In genomic region chr20:53931597-53931996, GRCh38 we compare ENCODE assay signal across 19 cellular contexts.
DNase-seq lines count a peak whose midpoint lies in the region; ATAC-seq and TF ChIP-seq lines count a peak whose summit lies in the region.
"Had no signal": no experiment of that assay in that cellular context is flagged by ENCODE, and none has a peak within 500 bp of the region (broad histone marks: within the 10 kb centered on the region; RNA-seq: fewer than 3 reads in every experiment).

No MANE protein-coding gene starts in this region.

- ATAC-seq in SK-N-SH treated with all-trans-retinoic acid at 6 μM for 48 hours (no peak), activated B cell treated with CpG ODN at 0.5 μM for 24 hours (ENCODE audit: low read depth) (no peak), HG02885 (IDR thresholded peaks at IDR 0.05; ENCODE audit: poor library complexity, unreplicated experiment) (no peak), HG03097 (IDR thresholded peaks at IDR 0.05; ENCODE audit: low FRiP score, unreplicated experiment) (no peak), HG03175 (IDR thresholded peaks at IDR 0.05; ENCODE audit: unreplicated experiment) (no peak)
- ATAC-seq: Right ventricle myocardium inferior had no signal

- TF ChIP-seq RAD21 in SK-N-SH (IDR thresholded peaks at IDR 0.05; ENCODE audit: low read length), result no peak

- H3K4me1 Mint-ChIP-seq in activated B cell treated with CpG ODN at 0.5 μM for 24 hours, result peaks cover 90% of the 10 kb centered on the region

- no peaks in the 10 kb centered on the region for H3K36me3 Mint-ChIP-seq in activated B cell treated with CpG ODN at 0.5 μM for 24 hours (ENCODE audit: low read depth)
- H3K36me3 Mint-ChIP-seq: CD4-positive, CD25-positive, alpha-beta regulatory T cell had no signal

- H3K4me3 ChIP-seq in SK-N-SH (ENCODE audit: low read depth in 2 of 2, low read length in 1 of 2) (no peak overlapping the region), MM.1S (ENCODE audit: low read length) (peak overlapping the region; percentile 19; the same call in 1 of the 2 replicates), smooth muscle cell (no peak overlapping the region)
- H3K4me3 ChIP-seq: Peyer's patch had no signal

- H3K36me3 ChIP-seq in SK-N-SH (replicated peaks in 1 of 2; ENCODE audit: control insufficient read depth in 1 of 2, insufficient read depth in 2 of 2, low read length in 1 of 2) (no peaks in the 10 kb centered on the region), MM.1S (replicated peaks; ENCODE audit: insufficient read depth, low read length) (no peaks in the 10 kb centered on the region), smooth muscle cell (ENCODE audit: low read depth) (no peaks in the 10 kb centered on the region)
- H3K36me3 ChIP-seq: Peyer's patch had no signal

- H3K9me3 Mint-ChIP-seq in activated B cell treated with CpG ODN at 0.5 μM for 24 hours, result no peaks in the 10 kb centered on the region

- H3K9me3 ChIP-seq in SK-N-SH (no peaks in the 10 kb centered on the region), MM.1S (replicated peaks; ENCODE audit: insufficient read depth, low read length) (no peaks in the 10 kb centered on the region), smooth muscle cell (replicated peaks; ENCODE audit: low read depth) (no peaks in the 10 kb centered on the region)
- H3K9me3 ChIP-seq: Peyer's patch had no signal

- no peaks in the 10 kb centered on the region for H3K9me2 ChIP-seq in SK-N-SH
- H3K9me2 ChIP-seq in MM.1S (replicated peaks; ENCODE audit: insufficient read depth, low read length), result no peaks in the 10 kb centered on the region

- no peak for TF ChIP-seq CTCF in SK-N-SH (IDR thresholded peaks at IDR 0.05)
- no peak for TF ChIP-seq CTCF in MM.1S (IDR thresholded peaks at IDR 0.05; ENCODE audit: low read length)
- no peak for TF ChIP-seq CTCF in activated B cell treated with CpG ODN at 0.5 μM for 24 hours (IDR thresholded peaks at IDR 0.05)
- TF ChIP-seq CTCF in smooth muscle cell (IDR thresholded peaks at IDR 0.05; ENCODE audit: borderline replicate concordance, insufficient read depth, poor library complexity, severe bottlenecking), result no peak

- H3K79me2 ChIP-seq in SK-N-SH (ENCODE audit: insufficient read depth), result no peaks in the 10 kb centered on the region
- H3K79me2 ChIP-seq in MM.1S (ENCODE audit: low read length), result no peaks in the 10 kb centered on the region
- no peaks in the 10 kb centered on the region for H3K79me2 ChIP-seq in smooth muscle cell (ENCODE audit: low read depth)

- no peak overlapping the region for H3K9ac ChIP-seq in SK-N-SH
- peak overlapping the region; percentile 70; the same call in 1 of the 2 replicates for H3K9ac ChIP-seq in MM.1S (ENCODE audit: low read length)
- H3K9ac ChIP-seq in smooth muscle cell (ENCODE audit: low read depth), result no peak overlapping the region

- H3K4me3 Mint-ChIP-seq in activated B cell treated with CpG ODN at 0.5 μM for 24 hours, result no peak overlapping the region
- H3K4me3 Mint-ChIP-seq: CD4-positive, CD25-positive, alpha-beta regulatory T cell had no signal

- no peak overlapping the region for H3K4me2 ChIP-seq in SK-N-SH
- peak overlapping the region; percentile 82 for H3K4me2 ChIP-seq in MM.1S (ENCODE audit: low read depth, low read length)
- no peak overlapping the region for H3K4me2 ChIP-seq in smooth muscle cell

- no peaks in the 10 kb centered on the region for H3K27me3 Mint-ChIP-seq in activated B cell treated with CpG ODN at 0.5 μM for 24 hours

- H3K4me1 ChIP-seq in SK-N-SH (ENCODE audit: control insufficient read depth in 1 of 2, insufficient read depth in 2 of 2, low read depth in 1 of 2, low read length in 1 of 2), result peaks cover 0 to 20% of the 10 kb centered on the region in 2 experiments; a peak in 2 of 4 replicates
- H3K4me1 ChIP-seq in MM.1S (ENCODE audit: low read length), result peaks cover 63% of the 10 kb centered on the region
- H3K4me1 ChIP-seq in smooth muscle cell (ENCODE audit: low read depth), result peaks cover 16% of the 10 kb centered on the region

- H3K27ac ChIP-seq in SK-N-SH (ENCODE audit: low read depth in 2 of 2, low read length in 1 of 2) (no peak overlapping the region), MM.1S (ENCODE audit: low read length) (peak overlapping the region; percentile 95; the same call in 1 of the 2 replicates), smooth muscle cell (ENCODE audit: low read depth) (no peak overlapping the region)
- H3K27ac ChIP-seq: 22Rv1 had no signal

- WGBS in SK-N-SH (ENCODE audit: low lambda C conversion rate), result 100% methylated on average over 1 of the region's 1 CpG
- 89% methylated on average over 1 of the region's 1 CpG for WGBS in smooth muscle cell (ENCODE audit: low lambda C conversion rate)

- H3F3A ChIP-seq in SK-N-SH (replicated peaks; ENCODE audit: insufficient read depth), result peaks cover 10% of the 10 kb centered on the region
- H3F3A ChIP-seq in MM.1S (ENCODE audit: insufficient read depth, low read length), result peaks cover 52% of the 10 kb centered on the region
- H3F3A ChIP-seq in smooth muscle cell (ENCODE audit: low read depth), result peaks cover 20% of the 10 kb centered on the region

- peak overlapping the region; percentile 83 for H3K27ac Mint-ChIP-seq in activated B cell treated with CpG ODN at 0.5 μM for 24 hours

- no peak for DNase-seq in SK-N-SH
- DNase-seq in MM.1S, result no peak
- DNase-seq in activated B cell treated with CpG ODN at 0.5 μM for 24 hours, result no peak
- DNase-seq in smooth muscle cell (lab: John Stamatoyannopoulos, UW; ENCODE audit: unreplicated experiment), result no peak
- DNase-seq: AML-193; CD4-positive, CD25-positive, alpha-beta regulatory T cell; COR-L47; GDM1; NCI-H187; NCI-H2227 treated with DMSO at 0.1 percent for 48 hours; NCI-H510A treated with DMSO at 0.1 percent for 48 hours; NCI-H774; Peyer's patch had no signal

- POLR2A ChIA-PET in SK-N-SH (lab: Yijun Ruan, JAX), result no interaction called here
- POLR2A ChIA-PET in activated B cell treated with CpG ODN at 0.5 μM for 24 hours (lab: Charles Lee), result interaction anchor here (11.0 kb wide), 1 partner anchor 12 kb away, joined by 182 read pairs; no protein-coding TSS in a partner anchor

- intact Hi-C loops in activated B cell treated with CpG ODN at 0.5 μM for 24 hours (cut with micrococcal nuclease), result loop anchor here (2.0 kb wide), 1 partner anchor 15 kb away; no protein-coding TSS in a partner anchor

- CTCF ChIA-PET in SK-N-SH (lab: Yijun Ruan, JAX), result interaction anchor here (0.6 to 1.5 kb wide), 4 partner anchors 8 to 27 kb away, joined by 3 to 4 read pairs (median 3); no protein-coding TSS in a partner anchor
- CTCF ChIA-PET in activated B cell treated with CpG ODN at 0.5 μM for 24 hours (lab: Charles Lee), result interaction anchor here (1.0 to 7.7 kb wide), 4 partner anchors 9 to 350 kb away, joined by 3 to 58 read pairs (median 12); no protein-coding TSS in a partner anchor

- peak overlapping the region; percentile 71; the same call in 1 of the 2 replicates for H2AFZ ChIP-seq in SK-N-SH (ENCODE audit: low read depth)
- peak overlapping the region; percentile 18; the same call in 1 of the 2 replicates for H2AFZ ChIP-seq in MM.1S (ENCODE audit: low read length)
- peak overlapping the region; percentile 24 for H2AFZ ChIP-seq in smooth muscle cell (ENCODE audit: low read depth)

- no peaks in the 10 kb centered on the region for H4K20me1 ChIP-seq in SK-N-SH (ENCODE audit: insufficient read depth)
- H4K20me1 ChIP-seq in MM.1S (ENCODE audit: insufficient read depth, low read length), result no peaks in the 10 kb centered on the region
- no peaks in the 10 kb centered on the region for H4K20me1 ChIP-seq in smooth muscle cell (ENCODE audit: low read depth)

- no peak for TF ChIP-seq EP300 in SK-N-SH (IDR thresholded peaks at IDR 0.05; ENCODE audit: borderline replicate concordance in 1 of 2, low read depth in 1 of 2, low read length in 1 of 2)

- H3K27me3 ChIP-seq in SK-N-SH (ENCODE audit: insufficient read depth) (no peaks in the 10 kb centered on the region), MM.1S (replicated peaks; ENCODE audit: insufficient read depth, low read length) (no peaks in the 10 kb centered on the region), smooth muscle cell (ENCODE audit: low read depth) (no peaks in the 10 kb centered on the region)
- H3K27me3 ChIP-seq: Peyer's patch had no signal

TF ChIP-seq in SK-N-SH, 30 proteins besides CTCF, POLR2A, EP300 and RAD21 (continues in another document):
- TF ChIP-seq MAX (IDR thresholded peaks at IDR 0.05; ENCODE audit: low read depth), result no peak
- no peak for TF ChIP-seq RCOR1 (IDR thresholded peaks at IDR 0.05; ENCODE audit: low read length)
- no peak for TF ChIP-seq USF2 (IDR thresholded peaks at IDR 0.05; ENCODE audit: borderline replicate concordance, low read depth, low read length)

TF ChIP-seq in SK-N-SH treated with all-trans-retinoic acid at 6 μM for 48 hours, 23 proteins besides CTCF, POLR2A, EP300 and RAD21 (continues in another document):
- TF ChIP-seq ZNF8 (CRISPR knock-in tag; IDR thresholded peaks at IDR 0.05) (no peak), ARNTL (CRISPR knock-in tag; IDR thresholded peaks at IDR 0.05; ENCODE audit: borderline replicate concordance, low read depth) (no peak), CSDC2 (CRISPR knock-in tag; IDR thresholded peaks at IDR 0.05) (no peak), ZNF565 (CRISPR knock-in tag; conservative IDR thresholded peaks at IDR 0.05; ENCODE audit: low read depth) (no peak), ZNF70 (CRISPR knock-in tag; IDR thresholded peaks at IDR 0.05) (no peak), POU6F1 (CRISPR knock-in tag; IDR thresholded peaks at IDR 0.05; ENCODE audit: borderline replicate concordance, low read depth) (no peak), PPARA (CRISPR knock-in tag; IDR thresholded peaks at IDR 0.05; ENCODE audit: borderline replicate concordance) (no peak), ESRRG (CRISPR knock-in tag; IDR thresholded peaks at IDR 0.05) (no peak), BACH2 (CRISPR knock-in tag; IDR thresholded peaks at IDR 0.05; ENCODE audit: borderline replicate concordance) (no peak), ZFP30 (CRISPR knock-in tag; IDR thresholded peaks at IDR 0.05) (no peak), TOX (CRISPR knock-in tag; IDR thresholded peaks at IDR 0.05; ENCODE audit: borderline replicate concordance) (no peak)

Comparison
In these comparisons a context has a peak if more than half of its experiments do, and no peak if none do; other contexts are left out.
1. H2AFZ ChIP-seq: peak in every context shown above with its lines; median percentile 71 in SK-N-SH; 24 in smooth muscle cell; 18 in MM.1S.